Comparison of ENCODE assay signal across 1 cellular context in the genomic region with DNA sequence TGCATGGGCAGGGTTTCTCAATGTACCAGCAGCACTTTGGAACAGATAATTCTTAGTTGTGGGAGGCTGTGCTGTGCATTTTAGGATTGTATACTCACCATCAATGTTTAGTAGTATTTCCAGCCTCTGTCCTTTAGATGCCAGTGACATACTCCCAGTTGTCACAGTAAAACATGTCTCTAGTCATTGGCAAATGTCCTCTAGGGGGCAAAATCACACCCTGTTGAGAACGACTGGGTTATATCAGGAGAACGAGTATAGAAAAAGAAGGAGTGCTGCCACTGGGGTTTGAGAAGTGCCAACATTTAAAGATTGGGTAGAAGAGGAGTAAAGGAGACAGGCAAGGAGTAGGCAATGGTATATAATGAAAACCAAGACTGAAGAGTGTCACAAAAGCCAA.
TF ChIP-seq lines count a peak whose summit lies in the region.

No MANE protein-coding gene starts in this region.

TF ChIP-seq in H1, 55 proteins besides CTCF, POLR2A, EP300 and RAD21:
- TF ChIP-seq JUN (IDR thresholded peaks at IDR 0.05; ENCODE audit: low read depth, low read length), result no peak
- TF ChIP-seq CBX8 (IDR thresholded peaks at IDR 0.05; ENCODE audit: borderline replicate concordance, low read depth, low read length), result no peak
- no peak for TF ChIP-seq EZH2 (IDR thresholded peaks at IDR 0.05; ENCODE audit: low read depth, low read length, severe bottlenecking)
- no peak for TF ChIP-seq CEBPB (IDR thresholded peaks at IDR 0.05; ENCODE audit: low read depth, low read length)
- no peak for TF ChIP-seq TEAD4 (IDR thresholded peaks at IDR 0.05; ENCODE audit: low read depth, low read length)
- TF ChIP-seq KDM4A (IDR thresholded peaks at IDR 0.05; ENCODE audit: low read depth, low read length, severe bottlenecking), result no peak
- TF ChIP-seq RBBP5 (IDR thresholded peaks at IDR 0.05; ENCODE audit: borderline replicate concordance, low read depth, low read length), result no peak
- TF ChIP-seq HDAC2 (IDR thresholded peaks at IDR 0.05; ENCODE audit: borderline replicate concordance in 1 of 2, low read depth in 2 of 2, low read length in 2 of 2), result no peak
- TF ChIP-seq, protein P1, sequence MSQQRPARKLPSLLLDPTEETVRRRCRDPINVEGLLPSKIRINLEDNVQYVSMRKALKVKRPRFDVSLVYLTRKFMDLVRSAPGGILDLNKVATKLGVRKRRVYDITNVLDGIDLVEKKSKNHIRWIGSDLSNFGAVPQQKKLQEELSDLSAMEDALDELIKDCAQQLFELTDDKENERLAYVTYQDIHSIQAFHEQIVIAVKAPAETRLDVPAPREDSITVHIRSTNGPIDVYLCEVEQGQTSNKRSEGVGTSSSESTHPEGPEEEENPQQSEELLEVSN (IDR thresholded peaks at IDR 0.05), result no peak
- TF ChIP-seq CREB1 (IDR thresholded peaks at IDR 0.05), result no peak
- TF ChIP-seq CBX5 (IDR thresholded peaks at IDR 0.05; ENCODE audit: low read depth, low read length), result no peak
- no peak for TF ChIP-seq HDAC6 (IDR thresholded peaks at IDR 0.05; ENCODE audit: low read depth, low read length)
- TF ChIP-seq, protein P2, sequence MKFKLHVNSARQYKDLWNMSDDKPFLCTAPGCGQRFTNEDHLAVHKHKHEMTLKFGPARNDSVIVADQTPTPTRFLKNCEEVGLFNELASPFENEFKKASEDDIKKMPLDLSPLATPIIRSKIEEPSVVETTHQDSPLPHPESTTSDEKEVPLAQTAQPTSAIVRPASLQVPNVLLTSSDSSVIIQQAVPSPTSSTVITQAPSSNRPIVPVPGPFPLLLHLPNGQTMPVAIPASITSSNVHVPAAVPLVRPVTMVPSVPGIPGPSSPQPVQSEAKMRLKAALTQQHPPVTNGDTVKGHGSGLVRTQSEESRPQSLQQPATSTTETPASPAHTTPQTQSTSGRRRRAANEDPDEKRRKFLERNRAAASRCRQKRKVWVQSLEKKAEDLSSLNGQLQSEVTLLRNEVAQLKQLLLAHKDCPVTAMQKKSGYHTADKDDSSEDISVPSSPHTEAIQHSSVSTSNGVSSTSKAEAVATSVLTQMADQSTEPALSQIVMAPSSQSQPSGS (IDR thresholded peaks at IDR 0.05; ENCODE audit: low read length), result no peak
- TF ChIP-seq POLR2AphosphoS5 (IDR thresholded peaks at IDR 0.05; ENCODE audit: low read depth, low read length), result no peak
- TF ChIP-seq RFX5 (IDR thresholded peaks at IDR 0.05; ENCODE audit: borderline replicate concordance, low read depth, low read length), result no peak
- no peak for TF ChIP-seq SIX5 (IDR thresholded peaks at IDR 0.05; ENCODE audit: low read depth, low read length)
- no peak for TF ChIP-seq FOSL1 (IDR thresholded peaks at IDR 0.05; ENCODE audit: insufficient read depth, low read depth, low read length)
- no peak for TF ChIP-seq SIRT6 (IDR thresholded peaks at IDR 0.05; ENCODE audit: low read length)
- TF ChIP-seq POU5F1 (IDR thresholded peaks at IDR 0.05; ENCODE audit: low read depth, low read length), result no peak
